ENCODE assay signal across 17 cellular contexts in the genomic region with DNA sequence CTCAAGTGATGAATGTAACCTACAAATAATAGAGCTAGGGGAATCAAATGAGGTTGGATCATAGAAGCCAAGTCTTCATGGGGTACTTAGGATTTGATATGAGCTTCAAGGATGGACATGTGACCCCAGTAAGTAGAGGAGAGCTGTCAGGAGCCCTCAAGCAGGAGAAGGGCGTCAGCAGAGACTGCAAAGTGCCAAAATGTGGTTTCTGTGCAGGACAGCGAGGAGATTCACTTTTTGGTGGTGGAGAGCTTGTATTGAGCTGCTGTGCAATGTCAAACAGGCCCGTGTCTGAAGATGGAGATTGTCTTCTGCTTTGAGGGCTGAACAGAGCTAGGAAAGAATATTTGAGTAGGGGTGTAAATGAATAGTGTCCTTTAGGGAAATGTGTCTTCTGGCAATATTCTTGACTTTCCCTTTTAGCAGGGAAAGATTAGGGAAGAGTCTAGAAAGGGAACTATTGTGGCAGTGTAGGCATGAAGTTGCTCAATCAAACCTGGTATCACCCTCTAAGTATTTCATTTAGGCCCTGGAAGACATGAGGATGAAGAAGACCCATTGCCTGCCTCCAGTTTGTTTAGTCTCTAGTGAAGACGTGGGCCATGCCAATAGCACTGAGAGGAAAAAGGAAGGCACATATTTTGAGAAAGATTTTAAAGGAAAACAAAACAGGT. TPM values are rescaled to one million over a fixed set of nuclear protein-coding genes. Genes with fewer than 3 reads are reported as not detected.
DNase-seq lines count a peak whose midpoint lies in the region; TF ChIP-seq lines count a peak whose summit lies in the region.
"Had no signal": no experiment of that assay in that cellular context is flagged by ENCODE, and none has a peak within 500 bp of the region (broad histone marks: within the 10 kb centered on the region; RNA-seq: fewer than 3 reads in every experiment).

No MANE protein-coding gene starts in this region.

- H3K4me1 Mint-ChIP-seq in activated naive CD8-positive, alpha-beta T cell treated with anti-CD3 and anti-CD28 coated beads for 36 hours = peaks cover 52% of the 10 kb centered on the region

- 52 to 71% (median 59%) methylated on average over 4 of the region's 4 CpGs for WGBS in spleen, 5 donors

- H2AFZ ChIP-seq in osteoblast (ENCODE audit: low read length) = no peak overlapping the region
- H2AFZ ChIP-seq: parathyroid adenoma had no signal

- peaks cover 24% of the 10 kb centered on the region; the same call in 1 of the 2 replicates for H3K36me3 ChIP-seq in KOPT-K1 (ENCODE audit: insufficient read depth, low read length)
- peaks cover 0 to 63% (median 5%) of the 10 kb centered on the region in 6 donors for H3K36me3 ChIP-seq in spleen
- H3K36me3 ChIP-seq in osteoblast (ENCODE audit: insufficient read depth, low read length) = no peaks in the 10 kb centered on the region
- H3K36me3 ChIP-seq: vagina had no signal

- no peaks in the 10 kb centered on the region for H3K9me3 Mint-ChIP-seq in activated naive CD8-positive, alpha-beta T cell treated with anti-CD3 and anti-CD28 coated beads for 36 hours
- H3K9me3 Mint-ChIP-seq: IgD-negative memory B cell had no signal

- H3K9me3 ChIP-seq in KOPT-K1 (ENCODE audit: insufficient read depth, low read length, poor library complexity, severe bottlenecking) = no peaks in the 10 kb centered on the region
- H3K9me3 ChIP-seq in spleen = no peaks in the 10 kb centered on the region
- H3K9me3 ChIP-seq in osteoblast (ENCODE audit: low read depth, low read length) = no peaks in the 10 kb centered on the region
- H3K9me3 ChIP-seq: stomach, vagina had no signal

- H3K27me3 ChIP-seq in spleen (replicated peaks in 1 of 7) (no peaks in the 10 kb centered on the region), osteoblast (ENCODE audit: insufficient read depth, low read length) (peaks cover 7% of the 10 kb centered on the region)
- H3K27me3 ChIP-seq: stomach, vagina had no signal

- H3K4me3 Mint-ChIP-seq in activated naive CD8-positive, alpha-beta T cell treated with anti-CD3 and anti-CD28 coated beads for 36 hours = no peak overlapping the region
- H3K4me3 Mint-ChIP-seq: IgD-negative memory B cell had no signal

- H3K27ac ChIP-seq in KOPT-K1 (ENCODE audit: low read depth, low read length, poor library complexity, severe bottlenecking) = peak overlapping the region; percentile 96
- H3K27ac ChIP-seq in spleen = peak overlapping the region in 7 of 8 donors; percentile 7 to 91 (median 77)
- no peak overlapping the region for H3K27ac ChIP-seq in osteoblast (ENCODE audit: low read depth, low read length)
- H3K27ac ChIP-seq: parathyroid adenoma, vagina had no signal

- H3K4me1 ChIP-seq in spleen (peaks cover 14 to 68% (median 38%) of the 10 kb centered on the region in 6 donors), osteoblast (ENCODE audit: insufficient read depth, low read length) (no peaks in the 10 kb centered on the region)
- H3K4me1 ChIP-seq: parathyroid adenoma, vagina had no signal

- no peaks in the 10 kb centered on the region for H4K20me1 ChIP-seq in osteoblast (ENCODE audit: insufficient read depth, low read length)

- no peaks in the 10 kb centered on the region for H3K27me3 Mint-ChIP-seq in activated naive CD8-positive, alpha-beta T cell treated with anti-CD3 and anti-CD28 coated beads for 36 hours
- H3K27me3 Mint-ChIP-seq: IgD-negative memory B cell had no signal

- H3K36me3 Mint-ChIP-seq in activated naive CD8-positive, alpha-beta T cell treated with anti-CD3 and anti-CD28 coated beads for 36 hours = peaks cover 46% of the 10 kb centered on the region

- no peak for TF ChIP-seq CTCF in spleen (IDR thresholded peaks at IDR 0.05 in 8 of 11, conservative IDR thresholded peaks at IDR 0.05 in 3 of 11)
- TF ChIP-seq CTCF in osteoblast (IDR thresholded peaks at IDR 0.05; ENCODE audit: extremely low read depth, low read depth, low read length) = no peak

- no peak for TF ChIP-seq POLR2A in spleen (IDR thresholded peaks at IDR 0.05)

- no peaks in the 10 kb centered on the region for H3K79me2 ChIP-seq in osteoblast (ENCODE audit: insufficient read depth, low read length)
- H3K79me2 ChIP-seq: parathyroid adenoma had no signal

- peak overlapping the region; percentile 97 for H3K27ac Mint-ChIP-seq in activated naive CD8-positive, alpha-beta T cell treated with anti-CD3 and anti-CD28 coated beads for 36 hours

- DNase-seq in activated CD8-positive, alpha-beta memory T cell treated with anti-CD3 and anti-CD28 coated beads for 24 hours = peak; percentile 57
- no peak for DNase-seq in activated CD8-positive, alpha-beta memory T cell treated with anti-CD3 and anti-CD28 coated beads, Interleukin-2, amount 50 U/mL, for 48 hours
- no peak for DNase-seq in activated naive CD8-positive, alpha-beta T cell treated with anti-CD3 and anti-CD28 coated beads for 36 hours
- DNase-seq in spleen = no peak
- no peak for DNase-seq in osteoblast (ENCODE audit: insufficient read length, low spot score, missing footprints)
- no peak for DNase-seq in stimulated activated CD4-positive, alpha-beta T cell treated with anti-CD3 and anti-CD28 coated beads, Interleukin-4, amount 100 ng/mL, for 4 hours
- no peak for DNase-seq in NCI-H446 (lab: John Stamatoyannopoulos, UW)
- DNase-seq: activated CD4-positive, alpha-beta T cell treated with anti-CD3 and anti-CD28 coated beads, Interleukin-2, amount 50 U/mL, for 1 hour; NCI-H2227 treated with DMSO at 0.1 percent for 48 hours; SHP77; stomach; T-helper 9 cell had no signal

- intact Hi-C loops in spleen (cut with DNase I; ENCODE audit: low total_unique reads) = no loop called here

- H3K4me3 ChIP-seq in spleen (no peak overlapping the region), osteoblast (ENCODE audit: insufficient read depth, low read length) (no peak overlapping the region)
- H3K4me3 ChIP-seq: smooth muscle cell, stomach, vagina had no signal

- H3K4me2 ChIP-seq in osteoblast (ENCODE audit: insufficient read depth, low read length) = no peak overlapping the region
- H3K4me2 ChIP-seq: smooth muscle cell had no signal

RNA-seq across cellular contexts. Expression of a gene that starts 31.8 kb away (rescaled TPM):
- 10 to 100 TPM; 47.5 to 47.9 TPM for total RNA-seq in activated naive CD8-positive, alpha-beta T cell treated with anti-CD3 and anti-CD28 coated beads for 36 hours
- total RNA-seq in spleen (100 to 1,000 TPM; 111 to 328 (median 188) TPM), osteoblast (under 0.01 and 0.36 TPM in 2 replicates)
- 1 to 10 TPM; 3.8 to 5.4 (median 5.0) TPM for polyA plus RNA-seq in spleen

Comparison
In these comparisons a context has a peak if more than half of its experiments do, and no peak if none do; other contexts are left out.
1. RNA of a gene that starts 31.8 kb away (total RNA-seq): 111 to 328 TPM in spleen and 47.5 to 47.9 TPM in activated naive CD8-positive, alpha-beta T cell treated with anti-CD3 and anti-CD28 coated beads for 36 hours; under 0.01 to 0.36 TPM in osteoblast; every median in the first group is over 10 times any median in the second.